Comparison of ENCODE assay signal across 2 cellular contexts in genomic region chr17:81683584-81684441, GRCh38.
A peak's percentile ranks its signal among the peaks of the same experiment; 100 is the strongest.
TF ChIP-seq lines count a peak whose summit lies in the region.

A gene with protein sequence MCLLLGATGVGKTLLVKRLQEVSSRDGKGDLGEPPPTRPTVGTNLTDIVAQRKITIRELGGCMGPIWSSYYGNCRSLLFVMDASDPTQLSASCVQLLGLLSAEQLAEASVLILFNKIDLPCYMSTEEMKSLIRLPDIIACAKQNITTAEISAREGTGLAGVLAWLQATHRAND (minus strand): TSS chr17:81683797. CDS start chr17:81683753, 44 bp downstream.
A gene with protein sequence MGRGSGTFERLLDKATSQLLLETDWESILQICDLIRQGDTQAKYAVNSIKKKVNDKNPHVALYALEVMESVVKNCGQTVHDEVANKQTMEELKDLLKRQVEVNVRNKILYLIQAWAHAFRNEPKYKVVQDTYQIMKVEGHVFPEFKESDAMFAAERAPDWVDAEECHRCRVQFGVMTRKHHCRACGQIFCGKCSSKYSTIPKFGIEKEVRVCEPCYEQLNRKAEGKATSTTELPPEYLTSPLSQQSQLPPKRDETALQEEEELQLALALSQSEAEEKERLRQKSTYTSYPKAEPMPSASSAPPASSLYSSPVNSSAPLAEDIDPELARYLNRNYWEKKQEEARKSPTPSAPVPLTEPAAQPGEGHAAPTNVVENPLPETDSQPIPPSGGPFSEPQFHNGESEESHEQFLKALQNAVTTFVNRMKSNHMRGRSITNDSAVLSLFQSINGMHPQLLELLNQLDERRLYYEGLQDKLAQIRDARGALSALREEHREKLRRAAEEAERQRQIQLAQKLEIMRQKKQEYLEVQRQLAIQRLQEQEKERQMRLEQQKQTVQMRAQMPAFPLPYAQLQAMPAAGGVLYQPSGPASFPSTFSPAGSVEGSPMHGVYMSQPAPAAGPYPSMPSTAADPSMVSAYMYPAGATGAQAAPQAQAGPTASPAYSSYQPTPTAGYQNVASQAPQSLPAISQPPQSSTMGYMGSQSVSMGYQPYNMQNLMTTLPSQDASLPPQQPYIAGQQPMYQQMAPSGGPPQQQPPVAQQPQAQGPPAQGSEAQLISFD (plus strand): TSS chr17:81684011. CDS start chr17:81684067, 56 bp downstream.

TF ChIP-seq in IMR-90, 13 proteins besides CTCF, POLR2A, EP300 and RAD21:
- TF ChIP-seq MAZ (IDR thresholded peaks at IDR 0.05; ENCODE audit: borderline replicate concordance, low read depth, low read length) (peak; percentile 96), CEBPB (IDR thresholded peaks at IDR 0.05; ENCODE audit: low read depth, low read length) (no peak), ELK1 (IDR thresholded peaks at IDR 0.05; ENCODE audit: borderline replicate concordance, low read depth, low read length) (no peak), FOS (IDR thresholded peaks at IDR 0.05; ENCODE audit: low read depth, low read length) (peak; percentile 56; the same call in 1 of the 2 replicates), NFE2L2 (IDR thresholded peaks at IDR 0.05; ENCODE audit: low read depth, low read length) (peak; percentile 71; the same call in 1 of the 2 replicates), CHD1 (IDR thresholded peaks at IDR 0.05; ENCODE audit: low read depth, low read length) (no peak), MXI1 (IDR thresholded peaks at IDR 0.05; ENCODE audit: borderline replicate concordance, low read depth, low read length) (no peak), RFX5 (IDR thresholded peaks at IDR 0.05; ENCODE audit: low read depth, low read length) (0 out of 2 replicates have a peak, but pooled peaks have one; percentile 9), RCOR1 (IDR thresholded peaks at IDR 0.05; ENCODE audit: insufficient replicate concordance, low read length) (no peak), BHLHE40 (IDR thresholded peaks at IDR 0.05; ENCODE audit: low read depth, low read length) (peak; percentile 43; the same call in 1 of the 2 replicates), MAFK (IDR thresholded peaks at IDR 0.05; ENCODE audit: low read depth, low read length) (no peak)
- TF ChIP-seq, protein P1, sequence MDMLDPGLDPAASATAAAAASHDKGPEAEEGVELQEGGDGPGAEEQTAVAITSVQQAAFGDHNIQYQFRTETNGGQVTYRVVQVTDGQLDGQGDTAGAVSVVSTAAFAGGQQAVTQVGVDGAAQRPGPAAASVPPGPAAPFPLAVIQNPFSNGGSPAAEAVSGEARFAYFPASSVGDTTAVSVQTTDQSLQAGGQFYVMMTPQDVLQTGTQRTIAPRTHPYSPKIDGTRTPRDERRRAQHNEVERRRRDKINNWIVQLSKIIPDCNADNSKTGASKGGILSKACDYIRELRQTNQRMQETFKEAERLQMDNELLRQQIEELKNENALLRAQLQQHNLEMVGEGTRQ (IDR thresholded peaks at IDR 0.05; ENCODE audit: low read depth, low read length): no peak

TF ChIP-seq in endothelial cell of umbilical vein, 7 proteins besides CTCF, POLR2A, EP300 and RAD21:
- peak; percentile 75 for TF ChIP-seq POLR2AphosphoS5 (IDR thresholded peaks at IDR 0.05; ENCODE audit: insufficient read depth, low read depth, low read length)
- no peak for TF ChIP-seq EZH2 (IDR thresholded peaks at IDR 0.05; ENCODE audit: borderline replicate concordance, low read depth, low read length, severe bottlenecking)
- TF ChIP-seq FOS (IDR thresholded peaks at IDR 0.05; ENCODE audit: borderline replicate concordance, insufficient read depth, low read length): peak; percentile 87
- peak; percentile 2 for TF ChIP-seq MAX (IDR thresholded peaks at IDR 0.05; ENCODE audit: insufficient read depth, insufficient read length)
- peak; percentile 60 for TF ChIP-seq MYC (IDR thresholded peaks at IDR 0.05; ENCODE audit: low read depth, low read length)
- TF ChIP-seq GATA2 (IDR thresholded peaks at IDR 0.05; ENCODE audit: insufficient read depth, insufficient read length, low read depth, low read length): no peak
TF ChIP-seq in endothelial cell of umbilical vein: peak in this region for 4.
